16 cellular contexts compared by ENCODE assay signal in genomic region chr12:103457471-103457870, GRCh38. TPM values are rescaled to one million over a fixed set of nuclear protein-coding genes. Genes with fewer than 3 reads are reported as not detected.
DNase-seq lines count a peak whose midpoint lies in the region; ATAC-seq and TF ChIP-seq lines count a peak whose summit lies in the region.
"Had no signal": no experiment of that assay in that cellular context is flagged by ENCODE, and none has a peak within 500 bp of the region (broad histone marks: within the 10 kb centered on the region; RNA-seq: fewer than 3 reads in every experiment).

No MANE protein-coding gene starts in this region.

- no peak for ATAC-seq in CD4-positive, CD25-positive, alpha-beta regulatory T cell (ENCODE audit: low read depth in 2 of 2)
- ATAC-seq in naive B cell (ENCODE audit: low read depth in 2 of 2) (no peak), GM21447 (IDR thresholded peaks at IDR 0.05; ENCODE audit: unreplicated experiment) (no peak)
- no peak for ATAC-seq in CD8-positive, alpha-beta T cell

- H3K36me3 ChIP-seq in CD4-positive, CD25-positive, alpha-beta regulatory T cell (ENCODE audit: control insufficient read depth, insufficient read depth, low read length), result no peaks in the 10 kb centered on the region
- no peaks in the 10 kb centered on the region for H3K36me3 ChIP-seq in CD8-positive, alpha-beta T cell (ENCODE audit: insufficient read depth, low read length)
- H3K36me3 ChIP-seq: BE2C had no signal

- no peak overlapping the region for H3K27ac ChIP-seq in CD4-positive, CD25-positive, alpha-beta regulatory T cell (ENCODE audit: insufficient read depth, low read length, poor library complexity, severe bottlenecking)
- no peak overlapping the region for H3K27ac ChIP-seq in CD8-positive, alpha-beta T cell (ENCODE audit: low read depth, low read length)

- peak overlapping the region; percentile 39 for H3K27ac Mint-ChIP-seq in T-helper 2 cell treated with Interferon-gamma antibody and Interleukin-4, amounts not matched to agents 5 μg/mL and 100 μg/mL, for 36 hours
- H3K27ac Mint-ChIP-seq in CD4-positive, CD25-positive, alpha-beta regulatory T cell, result peak overlapping the region; percentile 10 to 42 (median 10)
- no peak overlapping the region for H3K27ac Mint-ChIP-seq in activated T-helper 1 cell treated with anti-CD3 and anti-CD28 coated beads, Interleukin-12 subunit alpha, Interleukin-12 subunit beta, Interleukin-2, Interleukin-4 antibody, amounts not matched to agents 30 ng/mL and 10 ng/mL and 1 ng/mL, durations not matched to agents 14 hours and 24 hours and 36 hours
- H3K27ac Mint-ChIP-seq in naive B cell, result peak overlapping the region in 5 of 6 donors; percentile 2 to 83 (median 75)
- H3K27ac Mint-ChIP-seq in CD8-positive, alpha-beta T cell, result no peak overlapping the region

- TF ChIP-seq CTCF in CD8-positive, alpha-beta T cell (IDR thresholded peaks at IDR 0.05), result no peak

- no peaks in the 10 kb centered on the region for H3K9me3 ChIP-seq in CD4-positive, CD25-positive, alpha-beta regulatory T cell (ENCODE audit: control insufficient read depth in 2 of 2, low read length in 2 of 2)
- no peaks in the 10 kb centered on the region for H3K9me3 ChIP-seq in CD8-positive, alpha-beta T cell (ENCODE audit: low read length)
- H3K9me3 ChIP-seq: BE2C had no signal

- peaks cover 46% of the 10 kb centered on the region for H3K4me1 Mint-ChIP-seq in T-helper 2 cell treated with Interferon-gamma antibody and Interleukin-4, amounts not matched to agents 5 μg/mL and 100 μg/mL, for 36 hours (ENCODE audit: low read depth)
- peaks cover 20 to 43% (median 28%) of the 10 kb centered on the region in 4 donors for H3K4me1 Mint-ChIP-seq in CD4-positive, CD25-positive, alpha-beta regulatory T cell
- H3K4me1 Mint-ChIP-seq in activated T-helper 1 cell treated with anti-CD3 and anti-CD28 coated beads, Interleukin-12 subunit alpha, Interleukin-12 subunit beta, Interleukin-2, Interleukin-4 antibody, amounts not matched to agents 30 ng/mL and 10 ng/mL and 1 ng/mL, durations not matched to agents 14 hours and 24 hours and 36 hours (ENCODE audit: low read depth), result peaks cover 63% of the 10 kb centered on the region
- peaks cover 19 to 42% (median 34%) of the 10 kb centered on the region in 3 donors for H3K4me1 Mint-ChIP-seq in naive B cell
- H3K4me1 Mint-ChIP-seq in CD8-positive, alpha-beta T cell (ENCODE audit: low read depth), result peaks cover 33% of the 10 kb centered on the region

- H3K9me3 Mint-ChIP-seq in T-helper 2 cell treated with Interferon-gamma antibody and Interleukin-4, amounts not matched to agents 5 μg/mL and 100 μg/mL, for 36 hours, result peaks cover 9% of the 10 kb centered on the region
- peaks cover 0 to 5% (median 2%) of the 10 kb centered on the region in 7 donors for H3K9me3 Mint-ChIP-seq in CD4-positive, CD25-positive, alpha-beta regulatory T cell
- H3K9me3 Mint-ChIP-seq in activated T-helper 1 cell treated with anti-CD3 and anti-CD28 coated beads, Interleukin-12 subunit alpha, Interleukin-12 subunit beta, Interleukin-2, Interleukin-4 antibody, amounts not matched to agents 30 ng/mL and 10 ng/mL and 1 ng/mL, durations not matched to agents 14 hours and 24 hours and 36 hours, result peaks cover 18% of the 10 kb centered on the region
- H3K9me3 Mint-ChIP-seq in naive B cell, result peaks cover 0 to 8% (median 0%) of the 10 kb centered on the region in 7 donors
- peaks cover 2% of the 10 kb centered on the region for H3K9me3 Mint-ChIP-seq in CD8-positive, alpha-beta T cell

- H3K4me1 ChIP-seq in CD4-positive, CD25-positive, alpha-beta regulatory T cell (ENCODE audit: control insufficient read depth, insufficient read depth, low read length, poor library complexity, severe bottlenecking), result peaks cover 26% of the 10 kb centered on the region
- peaks cover 22% of the 10 kb centered on the region for H3K4me1 ChIP-seq in CD8-positive, alpha-beta T cell (ENCODE audit: insufficient read depth, low read length)
- H3K4me1 ChIP-seq: BE2C had no signal

- no peaks in the 10 kb centered on the region for H3K36me3 Mint-ChIP-seq in T-helper 2 cell treated with Interferon-gamma antibody and Interleukin-4, amounts not matched to agents 5 μg/mL and 100 μg/mL, for 36 hours (ENCODE audit: low read depth)
- no peaks in the 10 kb centered on the region for H3K36me3 Mint-ChIP-seq in CD4-positive, CD25-positive, alpha-beta regulatory T cell
- peaks cover 7% of the 10 kb centered on the region for H3K36me3 Mint-ChIP-seq in activated T-helper 1 cell treated with anti-CD3 and anti-CD28 coated beads, Interleukin-12 subunit alpha, Interleukin-12 subunit beta, Interleukin-2, Interleukin-4 antibody, amounts not matched to agents 30 ng/mL and 10 ng/mL and 1 ng/mL, durations not matched to agents 14 hours and 24 hours and 36 hours (ENCODE audit: low read depth)
- peaks cover 0 to 4% of the 10 kb centered on the region in 2 donors for H3K36me3 Mint-ChIP-seq in naive B cell
- H3K36me3 Mint-ChIP-seq in CD8-positive, alpha-beta T cell, result no peaks in the 10 kb centered on the region

- intact Hi-C loops in activated T-helper 1 cell treated with anti-CD3 and anti-CD28 coated beads, Interleukin-12 subunit alpha, Interleukin-12 subunit beta, Interleukin-2, Interleukin-4 antibody, amounts not matched to agents 30 ng/mL and 10 ng/mL and 1 ng/mL, durations not matched to agents 14 hours and 24 hours and 36 hours (cut with micrococcal nuclease), result loop anchor here (5.0 kb wide), 2 partner anchors 40 to 180 kb away; partner anchors contain the start of gene C12orf42
- intact Hi-C loops in CD8-positive, alpha-beta T cell (cut with DNase I, micrococcal nuclease), result loop anchor here in 1 of 2 experiments (5.0 to 10.0 kb wide), 2 partner anchors 40 to 53 kb away; partner anchors contain the start of gene C12orf42

- no peak overlapping the region for H3K4me3 ChIP-seq in CD4-positive, CD25-positive, alpha-beta regulatory T cell (ENCODE audit: low read depth, low read length)
- H3K4me3 ChIP-seq in CD8-positive, alpha-beta T cell (ENCODE audit: low read depth, low read length), result no peak overlapping the region

- DNase-seq in T-helper 2 cell treated with Interferon-gamma antibody and Interleukin-4, amounts not matched to agents 5 μg/mL and 100 μg/mL, for 36 hours (ENCODE audit: low spot score), result no peak
- DNase-seq in T-helper 2 cell (no peak), naive B cell (no peak), medulla oblongata (ENCODE audit: extremely low spot score) (no peak)
- DNase-seq in CD4-positive, CD25-positive, alpha-beta regulatory T cell, result no peak
- DNase-seq in activated T-helper 1 cell treated with anti-CD3 and anti-CD28 coated beads, Interleukin-12 subunit alpha, Interleukin-12 subunit beta, Interleukin-2, Interleukin-4 antibody, amounts not matched to agents 30 ng/mL and 10 ng/mL and 1 ng/mL, durations not matched to agents 14 hours and 24 hours and 36 hours (ENCODE audit: low spot score), result no peak
- no peak for DNase-seq in CD8-positive, alpha-beta T cell
- DNase-seq: ACHN, BE2C, Calu3, DMS 273 treated with DMSO at 0.1 percent for 48 hours, HCEC 1CT had no signal

- POLR2A ChIA-PET in CD8-positive, alpha-beta T cell (lab: Charles Lee), result no interaction called here

- H3K4me3 Mint-ChIP-seq in T-helper 2 cell treated with Interferon-gamma antibody and Interleukin-4, amounts not matched to agents 5 μg/mL and 100 μg/mL, for 36 hours, result peak overlapping the region; percentile 22
- H3K4me3 Mint-ChIP-seq in CD4-positive, CD25-positive, alpha-beta regulatory T cell, result no peak overlapping the region
- peak overlapping the region; percentile 54 for H3K4me3 Mint-ChIP-seq in activated T-helper 1 cell treated with anti-CD3 and anti-CD28 coated beads, Interleukin-12 subunit alpha, Interleukin-12 subunit beta, Interleukin-2, Interleukin-4 antibody, amounts not matched to agents 30 ng/mL and 10 ng/mL and 1 ng/mL, durations not matched to agents 14 hours and 24 hours and 36 hours
- peak overlapping the region in 3 of 8 donors; percentile 16 to 59 (median 37) for H3K4me3 Mint-ChIP-seq in naive B cell
- H3K4me3 Mint-ChIP-seq in CD8-positive, alpha-beta T cell, result no peak overlapping the region

- H3K27me3 ChIP-seq in CD4-positive, CD25-positive, alpha-beta regulatory T cell (ENCODE audit: control insufficient read depth, insufficient read depth, low read length), result no peaks in the 10 kb centered on the region
- no peaks in the 10 kb centered on the region for H3K27me3 ChIP-seq in CD8-positive, alpha-beta T cell (ENCODE audit: insufficient read depth, low read length)
- H3K27me3 ChIP-seq: BE2C had no signal

- CTCF ChIA-PET in CD8-positive, alpha-beta T cell (lab: Charles Lee), result no interaction called here

- no peaks in the 10 kb centered on the region for H3K27me3 Mint-ChIP-seq in T-helper 2 cell treated with Interferon-gamma antibody and Interleukin-4, amounts not matched to agents 5 μg/mL and 100 μg/mL, for 36 hours (ENCODE audit: low read depth)
- H3K27me3 Mint-ChIP-seq in CD4-positive, CD25-positive, alpha-beta regulatory T cell, result no peaks in the 10 kb centered on the region
- peaks cover 3% of the 10 kb centered on the region for H3K27me3 Mint-ChIP-seq in activated T-helper 1 cell treated with anti-CD3 and anti-CD28 coated beads, Interleukin-12 subunit alpha, Interleukin-12 subunit beta, Interleukin-2, Interleukin-4 antibody, amounts not matched to agents 30 ng/mL and 10 ng/mL and 1 ng/mL, durations not matched to agents 14 hours and 24 hours and 36 hours (ENCODE audit: insufficient read depth)
- no peaks in the 10 kb centered on the region for H3K27me3 Mint-ChIP-seq in naive B cell
- no peaks in the 10 kb centered on the region for H3K27me3 Mint-ChIP-seq in CD8-positive, alpha-beta T cell (ENCODE audit: low read depth)

RNA-seq across cellular contexts. Expression of gene C12orf42, which starts 38.3 kb away (rescaled TPM):
- total RNA-seq in CD4-positive, CD25-positive, alpha-beta regulatory T cell, result 8.3 TPM
- 1 to 10 TPM; 3.8 to 10.0 (median 7.2) TPM for polyA plus RNA-seq in CD4-positive, CD25-positive, alpha-beta regulatory T cell
- total RNA-seq in activated T-helper 1 cell treated with anti-CD3 and anti-CD28 coated beads, Interleukin-12 subunit alpha, Interleukin-12 subunit beta, Interleukin-2, Interleukin-4 antibody, amounts not matched to agents 30 ng/mL and 10 ng/mL and 1 ng/mL, durations not matched to agents 14 hours and 24 hours and 36 hours, result not detected in 2 replicates
- 10 to 100 TPM; 28.7 to 41.4 (median 34.2) TPM for polyA plus RNA-seq in naive B cell (ENCODE audit: low read depth in 6 of 6)
- 1 to 10 TPM; 5.5 to 8.8 TPM for total RNA-seq in CD8-positive, alpha-beta T cell
- total RNA-seq: A172, Calu3, Daoy, H4 had no signal

Comparison
In these comparisons a context has a peak if more than half of its experiments do, and no peak if none do; other contexts are left out.
1. H3K27ac Mint-ChIP-seq: peak in T-helper 2 cell treated with Interferon-gamma antibody and Interleukin-4, amounts not matched to agents 5 μg/mL and 100 μg/mL, for 36 hours (single experiment), CD4-positive, CD25-positive, alpha-beta regulatory T cell (3 of 3) and naive B cell (5 of 6); none in activated T-helper 1 cell treated with anti-CD3 and anti-CD28 coated beads, Interleukin-12 subunit alpha, Interleukin-12 subunit beta, Interleukin-2, Interleukin-4 antibody, amounts not matched to agents 30 ng/mL and 10 ng/mL and 1 ng/mL, durations not matched to agents 14 hours and 24 hours and 36 hours (single experiment) and CD8-positive, alpha-beta T cell (single experiment).
2. H3K4me3 Mint-ChIP-seq: peak in T-helper 2 cell treated with Interferon-gamma antibody and Interleukin-4, amounts not matched to agents 5 μg/mL and 100 μg/mL, for 36 hours (single experiment) and activated T-helper 1 cell treated with anti-CD3 and anti-CD28 coated beads, Interleukin-12 subunit alpha, Interleukin-12 subunit beta, Interleukin-2, Interleukin-4 antibody, amounts not matched to agents 30 ng/mL and 10 ng/mL and 1 ng/mL, durations not matched to agents 14 hours and 24 hours and 36 hours (single experiment); none in CD4-positive, CD25-positive, alpha-beta regulatory T cell (0 of 4) and CD8-positive, alpha-beta T cell (single experiment).